10 cellular contexts compared by ENCODE assay signal in the genomic region with DNA sequence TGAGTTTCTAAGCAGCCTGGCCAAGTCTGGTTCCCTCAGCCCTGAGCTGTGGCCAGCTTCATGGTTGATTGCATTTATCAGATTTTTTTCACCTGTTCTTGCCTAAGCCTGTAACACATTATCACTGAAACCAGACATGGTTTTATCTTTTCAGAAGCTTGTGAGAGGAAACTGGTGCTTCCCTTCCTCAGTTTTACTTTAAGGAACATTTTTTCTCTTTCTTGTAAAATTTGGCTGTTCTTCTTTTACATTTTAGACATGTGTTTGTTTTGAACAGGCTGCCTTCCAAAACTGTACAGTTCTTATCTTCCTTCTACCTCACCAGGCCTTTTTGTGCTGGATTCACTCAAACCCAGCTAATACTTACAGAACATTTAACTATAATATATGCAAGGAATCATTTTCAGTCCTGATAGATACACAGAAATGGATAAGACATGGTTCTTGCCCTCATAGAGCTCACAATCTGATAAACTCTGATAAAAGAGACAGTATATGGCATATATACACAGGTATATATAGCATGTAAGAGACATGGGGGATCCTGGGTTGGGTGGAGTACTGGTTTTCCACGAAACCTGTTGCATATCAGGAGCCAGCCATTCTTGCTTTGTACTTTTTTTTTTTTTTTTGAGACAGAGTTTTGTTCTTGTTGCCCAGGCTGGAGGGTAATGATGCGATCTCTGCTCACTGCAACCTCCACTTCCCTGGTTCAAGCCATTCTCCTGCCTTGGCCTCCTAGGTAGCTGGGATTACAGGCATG. TPM values are rescaled to one million over a fixed set of nuclear protein-coding genes. Genes with fewer than 3 reads are reported as not detected.
DNase-seq lines count a peak whose midpoint lies in the region; ATAC-seq, FAIRE-seq and TF ChIP-seq lines count a peak whose summit lies in the region.
"Had no signal": no experiment of that assay in that cellular context is flagged by ENCODE, and none has a peak within 500 bp of the region (broad histone marks: within the 10 kb centered on the region; RNA-seq: fewer than 3 reads in every experiment).

No MANE protein-coding gene starts in this region.

- H4K5ac ChIP-seq in H1 (ENCODE audit: insufficient read length, low read depth, low read length): no peak overlapping the region

- no peak overlapping the region for H4K91ac ChIP-seq in H1 (replicated peaks; ENCODE audit: insufficient read length, low read length)

- ATAC-seq in heart right ventricle (peak in 1 of 8 donors; percentile 18), HG03442 (IDR thresholded peaks at IDR 0.05; ENCODE audit: unreplicated experiment) (peak; percentile 61)
- ATAC-seq in activated T-cell treated with anti-CD3 and anti-CD28 coated beads, Interleukin-2, amount 50 U/mL, for 4 hours: no peak
- ATAC-seq: activated naive CD8-positive, alpha-beta T cell treated with anti-CD3 and anti-CD28 coated beads, Interleukin-2, amount 50 U/mL, for 24 hours had no signal

- 95 to 97% methylated on average over 2 of the region's 2 CpGs for WGBS in heart right ventricle, 2 donors
- WGBS in H1 (ENCODE audit: extremely low coverage in 1 of 2, insufficient coverage in 1 of 2, insufficient read length in 1 of 2, insufficient replicate concordance in 2 of 2, low coverage in 1 of 2, low lambda C conversion rate in 2 of 2, missing lambda C conversion rate in 1 of 2), 2 experiments: 88% methylated on average over 1 of the region's 2 CpGs; no CpG with 5 or more reads in 1 of the 2 experiments

- no peak overlapping the region for H2BK120ac ChIP-seq in H1 (replicated peaks; ENCODE audit: low read depth, low read length)

- TF ChIP-seq CTCF in heart right ventricle (IDR thresholded peaks at IDR 0.05) (no peak), H1 (IDR thresholded peaks at IDR 0.05; ENCODE audit: control extremely low read depth in 1 of 3, insufficient read depth in 1 of 3, low read depth in 1 of 3, low read length in 3 of 3) (no peak), uterus (IDR thresholded peaks at IDR 0.05) (no peak), RWPE1 (conservative IDR thresholded peaks at IDR 0.05; ENCODE audit: low read depth) (no peak)

- H3K4me1 Mint-ChIP-seq in activated T-cell treated with anti-CD3 and anti-CD28 coated beads, Interleukin-2, amount 50 U/mL, for 4 hours (ENCODE audit: low read depth): peaks cover 5% of the 10 kb centered on the region

- peaks cover 15 to 94% of the 10 kb centered on the region in 2 experiments for H3K79me2 ChIP-seq in H1 (ENCODE audit: control insufficient read depth in 1 of 2, insufficient read depth in 2 of 2, low read length in 2 of 2)

- intact Hi-C loops in heart right ventricle (cut with DNase I) (loop anchor here in 7 of 10 donors (5.0 kb wide), 1 partner anchor 41 kb away; no protein-coding TSS in a partner anchor), cardiac septum (cut with DNase I) (no loop called here), uterus (cut with DNase I; ENCODE audit: low total_unique reads) (no loop called here)

- no peak overlapping the region for H2BK20ac ChIP-seq in H1 (ENCODE audit: low read length)

- no peak overlapping the region for H3K23ac ChIP-seq in H1 (ENCODE audit: insufficient read length)

- H3K4me2 ChIP-seq in H1 (ENCODE audit: insufficient read depth in 1 of 2, low read depth in 2 of 2, low read length in 2 of 2): no peak overlapping the region

- H3K36me3 Mint-ChIP-seq in activated T-cell treated with anti-CD3 and anti-CD28 coated beads, Interleukin-2, amount 50 U/mL, for 4 hours (ENCODE audit: insufficient read depth): peaks cover 4% of the 10 kb centered on the region

- H3K9me3 Mint-ChIP-seq in activated T-cell treated with anti-CD3 and anti-CD28 coated beads, Interleukin-2, amount 50 U/mL, for 4 hours: no peaks in the 10 kb centered on the region
- H3K9me3 Mint-ChIP-seq: activated naive CD8-positive, alpha-beta T cell treated with anti-CD3 and anti-CD28 coated beads, Interleukin-2, amount 50 U/mL, for 24 hours had no signal

- no peaks in the 10 kb centered on the region for H3K23me2 ChIP-seq in H1 (ENCODE audit: low read depth, low read length)

- H3K9me3 ChIP-seq in heart right ventricle (peaks cover 0 to 5% (median 2%) of the 10 kb centered on the region in 11 donors), H1 (ENCODE audit: insufficient read depth in 2 of 2, low read depth in 1 of 2, low read length in 1 of 2) (no peaks in the 10 kb centered on the region), uterus (no peaks in the 10 kb centered on the region)

- H3K27me3 ChIP-seq in heart right ventricle (no peaks in the 10 kb centered on the region), H1 (replicated peaks in 1 of 4; ENCODE audit: control insufficient read depth in 3 of 4, extremely low read depth in 1 of 4, insufficient read depth in 3 of 4, low read length in 3 of 4) (no peaks in the 10 kb centered on the region), uterus (no peaks in the 10 kb centered on the region)
- H3K27me3 ChIP-seq: SJSA1 had no signal

- no peaks in the 10 kb centered on the region for H3K36me3 ChIP-seq in heart right ventricle
- H3K36me3 ChIP-seq in H1 (ENCODE audit: control insufficient read depth in 2 of 4, insufficient read depth in 4 of 4, low read length in 3 of 4): no peaks in the 10 kb centered on the region; a peak in 1 of 8 replicates
- H3K36me3 ChIP-seq in uterus: no peaks in the 10 kb centered on the region
- H3K36me3 ChIP-seq: SJSA1 had no signal

- no peak overlapping the region for H3K9ac ChIP-seq in H1 (replicated peaks in 1 of 4; ENCODE audit: extremely low read depth in 1 of 4, low read depth in 3 of 4, low read length in 3 of 4)

- TF ChIP-seq RAD21 in H1 (IDR thresholded peaks at IDR 0.05 in 1 of 2, conservative IDR thresholded peaks at IDR 0.05 in 1 of 2; ENCODE audit: low read depth in 2 of 2, low read length in 2 of 2): no peak

- H2BK12ac ChIP-seq in H1 (ENCODE audit: low read depth, low read length): 0 out of 2 replicates have a peak overlapping the region, but pooled peaks have one; percentile 39

- no peak for TF ChIP-seq EP300 in H1 (IDR thresholded peaks at IDR 0.05; ENCODE audit: borderline replicate concordance in 1 of 2, low read depth in 2 of 2, low read length in 2 of 2)

- H3K4me3 ChIP-seq in heart right ventricle (no peak overlapping the region), H1 (ENCODE audit: extremely low read depth in 1 of 4, insufficient read depth in 2 of 4, low read depth in 3 of 4, low read length in 4 of 4) (no peak overlapping the region), uterus (no peak overlapping the region)
- H3K4me3 ChIP-seq: SJSA1 had no signal

- POLR2A ChIA-PET in H1 (lab: Charles Lee; ENCODE audit: partially characterized antibody): interaction anchor here (0.7 kb wide), 1 partner anchor 56 kb away, joined by 3 read pairs; no protein-coding TSS in a partner anchor
- POLR2A ChIA-PET in RWPE1 (lab: Yijun Ruan, JAX; ENCODE audit: low non-redundant PET): no interaction called here

- TF ChIP-seq POLR2A in H1 (IDR thresholded peaks at IDR 0.05; ENCODE audit: control extremely low read depth in 1 of 2, low read depth in 2 of 2, low read length in 2 of 2) (no peak), uterus (IDR thresholded peaks at IDR 0.05) (no peak)

- no peak overlapping the region for H4K8ac ChIP-seq in H1 (ENCODE audit: extremely low read depth, insufficient read depth, low read length)

- H3K27me3 Mint-ChIP-seq in activated T-cell treated with anti-CD3 and anti-CD28 coated beads, Interleukin-2, amount 50 U/mL, for 4 hours (ENCODE audit: low read depth): no peaks in the 10 kb centered on the region
- H3K27me3 Mint-ChIP-seq: activated naive CD8-positive, alpha-beta T cell treated with anti-CD3 and anti-CD28 coated beads, Interleukin-2, amount 50 U/mL, for 24 hours had no signal

- no peak overlapping the region for H3K4me3 Mint-ChIP-seq in activated T-cell treated with anti-CD3 and anti-CD28 coated beads, Interleukin-2, amount 50 U/mL, for 4 hours
- H3K4me3 Mint-ChIP-seq: activated naive CD8-positive, alpha-beta T cell treated with anti-CD3 and anti-CD28 coated beads, Interleukin-2, amount 50 U/mL, for 24 hours had no signal

- peaks cover 22 to 70% (median 58%) of the 10 kb centered on the region in 9 donors for H3K4me1 ChIP-seq in heart right ventricle
- peaks cover 0 to 3% (median 0%) of the 10 kb centered on the region in 4 experiments; a peak in 2 of 7 replicates for H3K4me1 ChIP-seq in H1 (replicated peaks in 1 of 4; ENCODE audit: control insufficient read depth in 3 of 4, insufficient read depth in 4 of 4, low read length in 3 of 4)
- H3K4me1 ChIP-seq in uterus: peaks cover 0 to 6% of the 10 kb centered on the region in 2 donors

- FAIRE-seq in H1 (lab: Jason Lieb, UNC): no peak

- CTCF ChIA-PET in H1 (lab: Charles Lee; ENCODE audit: partially characterized antibody): interaction anchor here (0.6 to 1.7 kb wide), 7 partner anchors 14 to 351 kb away, joined by 3 to 5 read pairs (median 3); partner anchors contain the start of gene ZNRF1
- CTCF ChIA-PET in RWPE1 (lab: Yijun Ruan, JAX): interaction anchor here (0.7 to 1.7 kb wide), 2 partner anchors 21 to 67 kb away, joined by 3 to 4 read pairs; no protein-coding TSS in a partner anchor

- H4K20me1 ChIP-seq in H1 (replicated peaks in 1 of 2; ENCODE audit: control insufficient read depth in 1 of 2, insufficient read depth in 2 of 2, low read length in 2 of 2): peaks cover 1 to 7% of the 10 kb centered on the region in 2 experiments

- no peak overlapping the region for H2AFZ ChIP-seq in H1 (ENCODE audit: low read length)

- H2BK15ac ChIP-seq in H1 (ENCODE audit: low read length): no peak overlapping the region

- no peak overlapping the region for H2AK5ac ChIP-seq in H1 (ENCODE audit: low read depth, low read length)

- no peak overlapping the region for H3K4ac ChIP-seq in H1 (replicated peaks; ENCODE audit: insufficient read length, low read depth, low read length)

- no peak overlapping the region for H2BK5ac ChIP-seq in H1 (ENCODE audit: low read depth, low read length)

- DNase-seq in heart right ventricle (no peak), cardiac septum (ENCODE audit: low spot score) (no peak), H1 (ENCODE audit: low read depth in 1 of 2, low spot score in 2 of 2) (no peak), uterus (peak in 1 of 2 donors; percentile 47), RWPE1 (ENCODE audit: low spot score) (no peak)
- no peak for DNase-seq in activated T-cell treated with anti-CD3 and anti-CD28 coated beads, Interleukin-2, amount 50 U/mL, for 4 hours
- no peak for DNase-seq in activated CD8-positive, alpha-beta memory T cell treated with anti-CD3 and anti-CD28 coated beads, Interleukin-2, amount 50 U/mL, for 48 hours
- DNase-seq: activated naive CD8-positive, alpha-beta T cell treated with anti-CD3 and anti-CD28 coated beads, Interleukin-2, amount 50 U/mL, for 24 hours had no signal

- peak overlapping the region in 9 of 10 donors; percentile 1 to 84 (median 71) for H3K27ac ChIP-seq in heart right ventricle
- H3K27ac ChIP-seq in H1 (ENCODE audit: low read depth, low read length): no peak overlapping the region
- H3K27ac ChIP-seq in uterus: peak overlapping the region; percentile 78 to 82
- no peak overlapping the region for H3K27ac ChIP-seq in RWPE1
- H3K27ac ChIP-seq: SJSA1 had no signal

- H3K18ac ChIP-seq in H1 (ENCODE audit: extremely low read depth, low read length): no peak overlapping the region

- no peak overlapping the region for H3K56ac ChIP-seq in H1 (replicated peaks; ENCODE audit: insufficient read length, low read depth, low read length)

- no peaks in the 10 kb centered on the region; the same call in 1 of the 2 replicates for H3K79me1 ChIP-seq in H1 (ENCODE audit: low read depth, low read length)

- no peak overlapping the region for H3K14ac ChIP-seq in H1 (ENCODE audit: insufficient read length)

RNA-seq across cellular contexts. Expression of gene ZNRF1, which starts 44.5 kb away (rescaled TPM):
- total RNA-seq in heart right ventricle (10 to 100 TPM; 16.7 to 30.8 (median 21.5) TPM), cardiac septum (31.3 TPM), uterus (10 to 100 TPM; 14.1 to 37.4 (median 19.4) TPM)
- polyA plus RNA-seq in heart right ventricle (10 to 100 TPM; 13.1 to 20.0 TPM), H1 (2011; rRNA removed) (33.5 and 42.5 TPM in 2 replicates)
- 48.0 and 52.9 TPM in 2 replicates for total RNA-seq in H1 (2021; fragmentation: NEBNext Ultra II Directional; extraction: Animal tissue kit (Norgen Biotek cat#: 25700))
- polyA plus RNA-seq in H1 (2011; cell fraction: cytosol; rRNA removed): 30.2 TPM
- polyA plus RNA-seq in H1 (2011; cell fraction: nucleus; rRNA removed): 55.1 TPM
- polyA plus RNA-seq in H1 (2012, experiment 1 of 2): 30.6 to 46.2 TPM (median 40.5 TPM) in 4 replicates
- 23.2 TPM for polyA plus RNA-seq in H1 (2012, experiment 2 of 2)
- 48.2 TPM for polyA plus RNA-seq in H1 (2013, experiment 1 of 2)
- 43.2 TPM for polyA plus RNA-seq in H1 (2013, experiment 2 of 2)
- polyA minus RNA-seq in H1 (2011; rRNA and poly(A)+ RNA removed): 21.6 and 37.6 TPM in 2 replicates
- 30.3 TPM for polyA minus RNA-seq in H1 (2011; cell fraction: cytosol; rRNA and poly(A)+ RNA removed)
- 43.5 TPM for polyA minus RNA-seq in H1 (2011; cell fraction: nucleus; rRNA and poly(A)+ RNA removed)
- total RNA-seq in activated T-cell treated with anti-CD3 and anti-CD28 coated beads, Interleukin-2, amount 50 U/mL, for 4 hours: 10 to 100 TPM; 18.8 to 30.5 (median 25.0) TPM

RNA-seq across cellular contexts. Expression of gene WDR59, which starts 58.4 kb away (rescaled TPM):
- total RNA-seq in heart right ventricle (10 to 100 TPM; 35.4 to 63.5 (median 42.0) TPM), cardiac septum (48.8 TPM), uterus (100 to 1,000 TPM in 1 of 4 donors, 10 to 100 TPM in 3; 37.1 to 103 (median 65.0) TPM)
- polyA plus RNA-seq in heart right ventricle (10 to 100 TPM; 15.6 to 35.8 TPM), H1 (2011; rRNA removed) (84.2 and 106 TPM in 2 replicates)
- 107 and 124 TPM in 2 replicates for total RNA-seq in H1 (2021; fragmentation: NEBNext Ultra II Directional; extraction: Animal tissue kit (Norgen Biotek cat#: 25700))
- polyA plus RNA-seq in H1 (2011; cell fraction: cytosol; rRNA removed): 97.0 TPM
- polyA plus RNA-seq in H1 (2011; cell fraction: nucleus; rRNA removed): 198 TPM
- polyA plus RNA-seq in H1 (2012, experiment 1 of 2): 59.4 to 74.2 TPM (median 64.9 TPM) in 4 replicates
- 28.9 TPM for polyA plus RNA-seq in H1 (2012, experiment 2 of 2)
- polyA plus RNA-seq in H1 (2013, experiment 1 of 2): 35.9 TPM
- polyA plus RNA-seq in H1 (2013, experiment 2 of 2): 38.4 TPM
- 160 and 167 TPM in 2 replicates for polyA minus RNA-seq in H1 (2011; rRNA and poly(A)+ RNA removed)
- polyA minus RNA-seq in H1 (2011; cell fraction: cytosol; rRNA and poly(A)+ RNA removed): 51.4 TPM
- polyA minus RNA-seq in H1 (2011; cell fraction: nucleus; rRNA and poly(A)+ RNA removed): 80.8 TPM
- total RNA-seq in activated T-cell treated with anti-CD3 and anti-CD28 coated beads, Interleukin-2, amount 50 U/mL, for 4 hours: 10 to 100 TPM; 49.3 to 61.8 (median 58.4) TPM

Comparison
In these comparisons a context has a peak if more than half of its experiments do, and no peak if none do; other contexts are left out.
1. intact Hi-C loops: an anchor here in heart right ventricle (5.0 kb wide); none called in cardiac septum and uterus.
2. H3K27ac ChIP-seq: peak in heart right ventricle (9 of 10) and uterus (2 of 2); none in H1 (single experiment) and RWPE1 (single experiment).